ENCODE assay signal across 32 cellular contexts in genomic region chr2:9741110-9741509, GRCh38.
DNase-seq lines count a peak whose midpoint lies in the region.
"Had no signal": no experiment of that assay in that cellular context is flagged by ENCODE, and none has a peak within 500 bp of the region (broad histone marks: within the 10 kb centered on the region; RNA-seq: fewer than 3 reads in every experiment).

No MANE protein-coding gene starts in this region.

- peaks cover 3% of the 10 kb centered on the region for H3K9me3 Mint-ChIP-seq in T-helper 1 cell treated with Interleukin-12 subunit alpha and Interleukin-12 subunit beta and Interleukin-4 antibody, amounts not matched to agents 30 μg/mL and 1 μg/mL, for 36 hours
- H3K9me3 Mint-ChIP-seq: activated naive CD8-positive, alpha-beta T cell treated with anti-CD3 and anti-CD28 coated beads, Interleukin-2, amount 50 U/mL, for 24 hours; activated T-cell treated with anti-CD3 and anti-CD28 coated beads, Interleukin-2, amount 50 U/mL, for 4 hours had no signal

- no peaks in the 10 kb centered on the region for H3K9me3 ChIP-seq in skeletal muscle tissue (ENCODE audit: control insufficient read depth in 3 of 3, low read length in 3 of 3)
- H3K9me3 ChIP-seq: lower lobe of right lung, suprapubic skin, upper lobe of right lung had no signal

- no peaks in the 10 kb centered on the region for H3K27me3 ChIP-seq in skeletal muscle tissue (ENCODE audit: control insufficient read depth in 3 of 3, insufficient read depth in 3 of 3, low read length in 3 of 3)
- H3K27me3 ChIP-seq: suprapubic skin, upper lobe of right lung had no signal

- peak overlapping the region; percentile 36 for H3K27ac Mint-ChIP-seq in T-helper 1 cell treated with Interleukin-12 subunit alpha and Interleukin-12 subunit beta and Interleukin-4 antibody, amounts not matched to agents 30 μg/mL and 1 μg/mL, for 36 hours
- H3K27ac Mint-ChIP-seq: activated naive CD8-positive, alpha-beta T cell treated with anti-CD3 and anti-CD28 coated beads, Interleukin-2, amount 50 U/mL, for 24 hours; endodermal cell; nephron had no signal

- no peak overlapping the region for H3K4me3 Mint-ChIP-seq in T-helper 1 cell treated with Interleukin-12 subunit alpha and Interleukin-12 subunit beta and Interleukin-4 antibody, amounts not matched to agents 30 μg/mL and 1 μg/mL, for 36 hours
- H3K4me3 Mint-ChIP-seq: activated CD4-positive, alpha-beta T cell treated with anti-CD3 and anti-CD28 coated beads, Interleukin-2, amount 10 ng/mL, durations not matched to agents 7 days and 5 days; activated naive CD8-positive, alpha-beta T cell treated with anti-CD3 and anti-CD28 coated beads, Interleukin-2, amount 50 U/mL, for 24 hours; CD14-positive monocyte; endodermal cell; nephron had no signal

- peak overlapping the region; percentile 62 for H3K27ac ChIP-seq in skeletal muscle tissue (ENCODE audit: low read depth, low read length)
- no peak overlapping the region for H3K27ac ChIP-seq in caudate nucleus (ENCODE audit: low read depth, low read length)
- H3K27ac ChIP-seq: 22Rv1, HL-60, KMS-11, lower lobe of right lung, suprapubic skin, upper lobe of right lung had no signal

- no peak overlapping the region for H3K9ac ChIP-seq in skeletal muscle tissue (ENCODE audit: low read depth in 1 of 3, low read length in 3 of 3)
- H3K9ac ChIP-seq: KMS-11 had no signal

- peaks cover 10% of the 10 kb centered on the region for H3K27me3 Mint-ChIP-seq in T-helper 1 cell treated with Interleukin-12 subunit alpha and Interleukin-12 subunit beta and Interleukin-4 antibody, amounts not matched to agents 30 μg/mL and 1 μg/mL, for 36 hours (ENCODE audit: low read depth)
- H3K27me3 Mint-ChIP-seq: activated naive CD8-positive, alpha-beta T cell treated with anti-CD3 and anti-CD28 coated beads, Interleukin-2, amount 50 U/mL, for 24 hours had no signal

- H3K36me3 ChIP-seq in skeletal muscle tissue (ENCODE audit: control insufficient read depth in 3 of 3, insufficient read depth in 3 of 3, low read length in 3 of 3): no peaks in the 10 kb centered on the region
- H3K36me3 ChIP-seq: lower lobe of right lung, suprapubic skin, upper lobe of right lung had no signal

- H3K4me1 Mint-ChIP-seq in T-helper 1 cell treated with Interleukin-12 subunit alpha and Interleukin-12 subunit beta and Interleukin-4 antibody, amounts not matched to agents 30 μg/mL and 1 μg/mL, for 36 hours (ENCODE audit: low read depth): peaks cover 26% of the 10 kb centered on the region

- DNase-seq in T-helper 1 cell (no peak), M059J (ENCODE audit: low read depth) (peak; percentile 61), glomerular visceral epithelial cell (ENCODE audit: extremely low spot score) (peak; percentile 5), NCI-H1694 treated with DMSO at 0.1 percent for 48 hours (lab: John Stamatoyannopoulos, UW) (no peak), H4 (ENCODE audit: low spot score) (no peak), caudate nucleus (lab: John Stamatoyannopoulos, UW) (no peak)
- DNase-seq: activated CD4-positive, alpha-beta T cell treated with anti-CD3 and anti-CD28 coated beads, Interleukin-2, amount 10 ng/mL, durations not matched to agents 7 days and 5 days; activated gamma-delta T cell treated with Interleukin-2 at 50 U/mL for 16 hours; activated naive CD8-positive, alpha-beta T cell treated with anti-CD3 and anti-CD28 coated beads, Interleukin-2, amount 50 U/mL, for 24 hours; activated T-cell treated with anti-CD3 and anti-CD28 coated beads, Interleukin-2, amount 50 U/mL, for 4 hours; dermis blood vessel endothelial cell; endodermal cell; HCEC 1CT; head of caudate nucleus; kidney glomerular epithelial cell; lower lobe of right lung; NCI-H1417 treated with DMSO at 0.1 percent for 48 hours; NCI-H2081; NCI-H2227 treated with DMSO at 0.1 percent for 48 hours; NCI-H69; SHP77; small intestine; stimulated activated naive CD4-positive, alpha-beta T cell treated with Interleukin-2 at 50 U/mL for 16 hours; upper lobe of right lung had no signal

- peaks cover 22 to 39% (median 30%) of the 10 kb centered on the region in 3 donors for H3K4me1 ChIP-seq in skeletal muscle tissue (ENCODE audit: control insufficient read depth in 3 of 3, insufficient read depth in 3 of 3, low read length in 3 of 3)

- H3K4me3 ChIP-seq in skeletal muscle tissue (ENCODE audit: low read length in 3 of 3): peak overlapping the region in 1 of 3 donors; percentile 29
- H3K4me3 ChIP-seq: lower lobe of right lung, suprapubic skin, upper lobe of right lung had no signal

- no peaks in the 10 kb centered on the region for H3K36me3 Mint-ChIP-seq in T-helper 1 cell treated with Interleukin-12 subunit alpha and Interleukin-12 subunit beta and Interleukin-4 antibody, amounts not matched to agents 30 μg/mL and 1 μg/mL, for 36 hours (ENCODE audit: low read depth)
- H3K36me3 Mint-ChIP-seq: CD14-positive monocyte had no signal

Comparison
In these comparisons a context has a peak if more than half of its experiments do, and no peak if none do; other contexts are left out.
1. DNase-seq: peak in M059J (single experiment) and glomerular visceral epithelial cell (single experiment); none in T-helper 1 cell (0 of 5), NCI-H1694 treated with DMSO at 0.1 percent for 48 hours (single experiment), H4 (single experiment) and caudate nucleus (0 of 61).